ENCODE assay signal across 10 cellular contexts in genomic region chr10:96496281-96496925, GRCh38. TPM values are rescaled to one million over a fixed set of nuclear protein-coding genes. Genes with fewer than 3 reads are reported as not detected.
DNase-seq lines count a peak whose midpoint lies in the region; ATAC-seq and TF ChIP-seq lines count a peak whose summit lies in the region.
"Had no signal": no experiment of that assay in that cellular context is flagged by ENCODE, and none has a peak within 500 bp of the region (broad histone marks: within the 10 kb centered on the region; RNA-seq: fewer than 3 reads in every experiment).

No MANE protein-coding gene starts in this region.

- peak; percentile 55 to 87 for DNase-seq in cardiac muscle cell (ENCODE audit: low read depth in 1 of 2, low spot score in 1 of 2)
- DNase-seq in Right ventricle myocardium inferior (ENCODE audit: missing footprints) = no peak
- peak; percentile 28 for DNase-seq in SK-MEL-5 (ENCODE audit: low read depth, low spot score)
- DNase-seq in foreskin keratinocyte = no peak
- peak; percentile 6 for DNase-seq in smooth muscle cell of the brain vasculature (ENCODE audit: low read depth, low spot score)
- DNase-seq in NCI-H128 (lab: John Stamatoyannopoulos, UW; ENCODE audit: unreplicated experiment) = no peak
- DNase-seq in NCI-H1092 (lab: John Stamatoyannopoulos, UW) = no peak
- no peak for DNase-seq in stimulated activated CD8-positive, alpha-beta memory T cell treated with anti-CD3 and anti-CD28 coated beads, Interleukin-4, amount 100 ng/mL, for 48 hours
- DNase-seq: glutamatergic neuron, NCI-H1436 treated with DMSO at 0.1 percent for 48 hours had no signal

- H3K36me3 ChIP-seq in cardiac muscle cell = no peaks in the 10 kb centered on the region

- no peak for ATAC-seq in Right ventricle myocardium inferior
- ATAC-seq in foreskin keratinocyte = peak; percentile 63

- TF ChIP-seq CTCF in cardiac muscle cell (IDR thresholded peaks at IDR 0.05; ENCODE audit: low read depth, low read length) (no peak), foreskin keratinocyte (conservative IDR thresholded peaks at IDR 0.05) (no peak)

- no peak overlapping the region for H3K27ac ChIP-seq in cardiac muscle cell
- H3K27ac ChIP-seq in foreskin keratinocyte = no peak overlapping the region

- H3K27me3 ChIP-seq in cardiac muscle cell (no peaks in the 10 kb centered on the region), foreskin keratinocyte (no peaks in the 10 kb centered on the region)

- no peaks in the 10 kb centered on the region for H3K9me3 ChIP-seq in cardiac muscle cell (ENCODE audit: low read depth)

- intact Hi-C loops in Right ventricle myocardium inferior (cut with DNase I) = no loop called here

- in situ Hi-C loops in SK-MEL-5 (cut with HindIII; ENCODE audit: low pct_unique_long_range_greater_than_20kb, low sequenced_read_pairs) = no loop called here

- H3K4me1 ChIP-seq in cardiac muscle cell (ENCODE audit: low read depth) (no peaks in the 10 kb centered on the region), foreskin keratinocyte (no peaks in the 10 kb centered on the region)

- H3K4me3 ChIP-seq in cardiac muscle cell = no peak overlapping the region

RNA-seq across cellular contexts. Expression of gene TLL2, which starts 17.3 kb away (rescaled TPM):
- total RNA-seq in cardiac muscle cell (0.15 and 0.28 TPM in 2 replicates), Right ventricle myocardium inferior (10.8 TPM), foreskin keratinocyte (0.54 and 0.60 TPM in 2 replicates)
- polyA plus RNA-seq in cardiac muscle cell (0.16 and 0.55 TPM in 2 replicates), foreskin keratinocyte (0.57 and 0.69 TPM in 2 replicates)
- 0.08 and 0.11 TPM in 2 replicates for total RNA-seq in SK-MEL-5 (2014; rRNA removed; shearing (Covaris generic))
- polyA plus RNA-seq in SK-MEL-5 (2015; cell fraction: cytosol; rRNA removed) = 0.06 and 0.53 TPM in 2 replicates
- polyA plus RNA-seq in SK-MEL-5 (2015; cell fraction: nucleus; rRNA removed) = 0.05 and 0.09 TPM in 2 replicates

Comparison
In these comparisons a context has a peak if more than half of its experiments do, and no peak if none do; other contexts are left out.
1. DNase-seq: peak in cardiac muscle cell (2 of 2), SK-MEL-5 (single experiment) and smooth muscle cell of the brain vasculature (single experiment); none in Right ventricle myocardium inferior (single experiment), foreskin keratinocyte (0 of 2), NCI-H128 (single experiment), NCI-H1092 (single experiment) and stimulated activated CD8-positive, alpha-beta memory T cell treated with anti-CD3 and anti-CD28 coated beads, Interleukin-4, amount 100 ng/mL, for 48 hours (single experiment).